Comparison of ENCODE assay signal across 14 cellular contexts in the genomic region with DNA sequence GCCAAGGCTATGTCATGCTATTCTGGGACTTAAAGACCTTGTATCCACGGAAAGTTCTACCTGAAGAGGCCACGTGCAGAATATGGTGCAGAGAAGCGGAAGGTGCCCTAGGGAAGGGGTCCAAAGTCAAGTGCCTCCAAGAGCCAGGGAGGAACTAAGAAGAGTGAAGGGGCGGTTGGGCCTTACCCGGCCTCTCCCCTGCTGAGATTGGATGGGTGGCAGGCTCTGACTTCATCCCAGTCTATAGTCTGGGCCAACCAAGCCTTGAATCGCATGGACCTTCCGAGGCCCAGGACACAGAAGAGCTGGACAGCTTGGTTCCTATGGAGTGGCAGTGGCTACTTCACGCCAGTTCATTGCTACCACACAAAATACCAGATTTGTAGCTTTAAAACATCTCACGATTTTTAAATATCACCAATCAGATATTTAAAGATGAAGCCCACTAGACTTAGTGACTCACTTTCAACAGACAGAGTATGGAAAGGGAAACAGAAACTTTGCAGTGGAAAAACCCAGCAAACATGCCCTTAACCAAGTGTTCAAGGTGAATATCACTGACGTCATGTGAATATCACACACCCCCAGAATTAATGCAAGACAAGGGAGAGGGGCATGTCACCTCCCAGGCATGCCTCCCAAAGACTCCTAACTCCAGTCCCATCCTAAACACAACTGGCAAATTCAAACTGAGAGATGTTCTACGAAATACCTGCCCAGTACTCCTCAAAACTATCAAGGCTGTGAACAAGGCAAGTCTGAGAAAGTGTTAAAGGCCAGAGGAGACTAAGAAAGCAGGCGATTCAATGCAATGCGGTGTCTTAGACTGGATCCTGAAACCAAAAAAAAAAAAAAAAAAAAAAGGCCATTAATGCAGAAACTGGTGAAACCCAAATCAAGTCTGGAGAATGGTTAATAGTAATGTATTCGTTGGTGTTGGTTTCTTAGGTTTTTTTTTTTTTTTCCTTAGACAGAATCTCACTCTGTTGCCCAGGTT. TPM values are rescaled to one million over a fixed set of nuclear protein-coding genes. Genes with fewer than 3 reads are reported as not detected.
A peak's percentile ranks its signal among the peaks of the same experiment; 100 is the strongest.
DNase-seq lines count a peak whose midpoint lies in the region; ATAC-seq and TF ChIP-seq lines count a peak whose summit lies in the region.
"Had no signal": no experiment of that assay in that cellular context is flagged by ENCODE, and none has a peak within 500 bp of the region (broad histone marks: within the 10 kb centered on the region; RNA-seq: fewer than 3 reads in every experiment).

No MANE protein-coding gene starts in this region.

- 94% methylated on average over 13 of the region's 14 CpGs for WGBS in mammary epithelial cell (ENCODE audit: low coverage, missing lambda C conversion rate)

- H2AFZ ChIP-seq in mammary epithelial cell (ENCODE audit: low read depth, low read length) = no peak overlapping the region

- dilution Hi-C loops in mammary epithelial cell (cut with HindIII; ENCODE audit: low sequenced_read_pairs) = no loop called here

- no peak overlapping the region for H3K27ac ChIP-seq in mammary epithelial cell (ENCODE audit: insufficient read depth, low read depth, low read length)
- H3K27ac ChIP-seq: esophagus squamous epithelium, pancreas had no signal

- intact Hi-C loops in posterior vena cava (cut with DNase I) (no loop called here), mammary epithelial cell (cut with micrococcal nuclease) (no loop called here)

- no peak overlapping the region for H3K4me3 ChIP-seq in mammary epithelial cell (replicated peaks in 1 of 3; ENCODE audit: insufficient read depth in 1 of 3, low read depth in 2 of 3, low read length in 3 of 3)
- H3K4me3 ChIP-seq: esophagus squamous epithelium, pancreas had no signal

- H3K27me3 Mint-ChIP-seq in T-helper 1 cell treated with Interleukin-12 subunit alpha and Interleukin-12 subunit beta and Interleukin-4 antibody, amounts not matched to agents 30 μg/mL and 1 μg/mL, for 36 hours (ENCODE audit: low read depth) = no peaks in the 10 kb centered on the region
- H3K27me3 Mint-ChIP-seq: brain had no signal

- ATAC-seq in GM21717 (IDR thresholded peaks at IDR 0.05; ENCODE audit: unreplicated experiment) = peak; percentile 64
- ATAC-seq in GM21576 (IDR thresholded peaks at IDR 0.05; ENCODE audit: unreplicated experiment) = no peak
- ATAC-seq: pancreas, WTC11 had no signal

- H3K9me3 Mint-ChIP-seq in T-helper 1 cell treated with Interleukin-12 subunit alpha and Interleukin-12 subunit beta and Interleukin-4 antibody, amounts not matched to agents 30 μg/mL and 1 μg/mL, for 36 hours = no peaks in the 10 kb centered on the region
- H3K9me3 Mint-ChIP-seq: brain, WTC11 had no signal

- no peaks in the 10 kb centered on the region for H4K20me1 ChIP-seq in mammary epithelial cell (ENCODE audit: insufficient read depth, low read length)

- H3K4me3 Mint-ChIP-seq in T-helper 1 cell treated with Interleukin-12 subunit alpha and Interleukin-12 subunit beta and Interleukin-4 antibody, amounts not matched to agents 30 μg/mL and 1 μg/mL, for 36 hours = peak overlapping the region; percentile 56
- H3K4me3 Mint-ChIP-seq: brain, WTC11 had no signal

- H3K4me1 ChIP-seq in mammary epithelial cell (ENCODE audit: insufficient read depth, low read length) = no peaks in the 10 kb centered on the region
- H3K4me1 ChIP-seq: esophagus squamous epithelium, pancreas had no signal

- H3K79me2 ChIP-seq in mammary epithelial cell (ENCODE audit: insufficient read depth, low read length) = peaks cover 6% of the 10 kb centered on the region

- H3K36me3 Mint-ChIP-seq in T-helper 1 cell treated with Interleukin-12 subunit alpha and Interleukin-12 subunit beta and Interleukin-4 antibody, amounts not matched to agents 30 μg/mL and 1 μg/mL, for 36 hours (ENCODE audit: low read depth) = peaks cover 33% of the 10 kb centered on the region

- no peaks in the 10 kb centered on the region for H3K36me3 ChIP-seq in mammary epithelial cell (ENCODE audit: insufficient read depth, low read length)

- H3K27me3 ChIP-seq in mammary epithelial cell (ENCODE audit: insufficient read depth, low read length) = no peaks in the 10 kb centered on the region
- H3K27me3 ChIP-seq: esophagus squamous epithelium, pancreas had no signal

- TF ChIP-seq CTCF in mammary epithelial cell (conservative IDR thresholded peaks at IDR 0.05 in 1 of 2, IDR thresholded peaks at IDR 0.05 in 1 of 2; ENCODE audit: extremely low read depth in 1 of 2, insufficient read depth in 1 of 2, low read depth in 1 of 2, low read length in 2 of 2) = no peak

- no peak overlapping the region for H3K9ac ChIP-seq in mammary epithelial cell (ENCODE audit: insufficient read depth, low read length)

- peak; percentile 80 for DNase-seq in activated CD8-positive, alpha-beta memory T cell treated with anti-CD3 and anti-CD28 coated beads for 24 hours
- no peak for DNase-seq in activated CD8-positive, alpha-beta memory T cell treated with anti-CD3 and anti-CD28 coated beads, Interleukin-2, amount 50 U/mL, for 4 hours
- DNase-seq in posterior vena cava (ENCODE audit: low spot score) (peak; percentile 53), mammary epithelial cell (no peak)
- DNase-seq in central memory CD4-positive, alpha-beta T cell = no peak
- DNase-seq: esophagus squamous epithelium, islet precursor cell, trophoblast cell had no signal

- no peak overlapping the region for H3K4me2 ChIP-seq in mammary epithelial cell (ENCODE audit: insufficient read depth, low read depth, low read length)

- H3K27ac Mint-ChIP-seq in T-helper 1 cell treated with Interleukin-12 subunit alpha and Interleukin-12 subunit beta and Interleukin-4 antibody, amounts not matched to agents 30 μg/mL and 1 μg/mL, for 36 hours = peak overlapping the region; percentile 94
- H3K27ac Mint-ChIP-seq: WTC11 had no signal

- in situ Hi-C loops in mammary epithelial cell (cut with MboI; ENCODE audit: low sequenced_read_pairs in 2 of 2) = loop anchor here in 1 of 2 donors (5.0 kb wide), 1 partner anchor 93 kb away; no protein-coding TSS in a partner anchor

- no TSS peak for BruUV-seq in mammary epithelial cell (replicated peaks; lab: Mats Ljungman, UMichigan)

- no peaks in the 10 kb centered on the region for H3K9me3 ChIP-seq in mammary epithelial cell (replicated peaks; ENCODE audit: insufficient read depth, low read length)
- H3K9me3 ChIP-seq: esophagus squamous epithelium, pancreas had no signal

- CTCF ChIA-PET in mammary epithelial cell (lab: Charles Lee; ENCODE audit: low non-redundant PET) = no interaction called here

- peaks cover 27% of the 10 kb centered on the region for H3K4me1 Mint-ChIP-seq in T-helper 1 cell treated with Interleukin-12 subunit alpha and Interleukin-12 subunit beta and Interleukin-4 antibody, amounts not matched to agents 30 μg/mL and 1 μg/mL, for 36 hours (ENCODE audit: low read depth)
- H3K4me1 Mint-ChIP-seq: brain, WTC11 had no signal

RNA-seq across cellular contexts. Expression of gene C19orf12, which starts 10.2 kb away (rescaled TPM):
- total RNA-seq in posterior vena cava (10 to 100 TPM; 26.7 to 29.8 TPM), mammary epithelial cell (10 to 100 TPM; 19.6 to 24.5 TPM)
- polyA plus RNA-seq in mammary epithelial cell = 10.5 TPM
- polyA minus RNA-seq in mammary epithelial cell = 11.8 TPM

RNA-seq across cellular contexts. Expression of gene PLEKHF1, which starts 39.6 kb away (rescaled TPM):
- total RNA-seq in posterior vena cava = 10 to 100 TPM; 20.7 to 21.0 TPM
- total RNA-seq in mammary epithelial cell = 10 to 100 TPM; 20.6 to 31.2 TPM
- 12.2 TPM for polyA plus RNA-seq in mammary epithelial cell
- 8.7 TPM for polyA minus RNA-seq in mammary epithelial cell

Comparison
In these comparisons a context has a peak if more than half of its experiments do, and no peak if none do; other contexts are left out.
1. DNase-seq: peak in activated CD8-positive, alpha-beta memory T cell treated with anti-CD3 and anti-CD28 coated beads for 24 hours (single experiment) and posterior vena cava (single experiment); none in activated CD8-positive, alpha-beta memory T cell treated with anti-CD3 and anti-CD28 coated beads, Interleukin-2, amount 50 U/mL, for 4 hours (single experiment), mammary epithelial cell (single experiment) and central memory CD4-positive, alpha-beta T cell (single experiment).